Comparison of ENCODE assay signal across 20 cellular contexts in the genomic region with DNA sequence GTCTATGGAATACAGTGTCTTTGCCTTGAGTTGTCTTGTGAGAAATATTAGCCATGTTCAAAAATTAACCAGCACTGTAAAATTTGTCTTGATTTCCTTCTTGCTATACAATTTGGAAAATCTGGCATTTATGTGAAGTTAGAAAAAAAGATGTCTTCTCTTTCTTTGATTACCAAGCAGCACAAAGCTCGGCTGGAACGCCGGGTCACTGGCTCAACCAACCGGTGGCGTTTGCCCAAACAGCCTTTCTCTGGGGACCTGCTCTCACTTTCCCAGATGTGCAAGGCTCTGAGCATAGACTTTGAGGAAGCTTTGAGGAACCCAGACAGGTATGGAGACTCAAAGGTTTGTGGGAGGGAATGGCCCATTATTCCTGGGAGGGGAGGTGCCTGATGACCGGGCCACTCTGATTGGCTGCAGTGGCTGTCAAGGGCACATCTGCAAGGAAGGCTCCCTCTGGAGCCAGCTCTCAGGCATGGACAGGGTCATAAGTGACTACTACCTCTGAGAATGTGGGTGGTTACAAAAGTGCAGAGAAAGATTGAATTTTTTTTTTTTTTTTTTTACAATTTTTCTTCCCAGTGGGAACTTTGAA. TPM values are rescaled to one million over a fixed set of nuclear protein-coding genes. Genes with fewer than 3 reads are reported as not detected.
DNase-seq lines count a peak whose midpoint lies in the region; ATAC-seq and TF ChIP-seq lines count a peak whose summit lies in the region.
"Had no signal": no experiment of that assay in that cellular context is flagged by ENCODE, and none has a peak within 500 bp of the region (broad histone marks: within the 10 kb centered on the region; RNA-seq: fewer than 3 reads in every experiment).

No MANE protein-coding gene starts in this region.

- TF ChIP-seq CTCF in WTC11 (IDR thresholded peaks at IDR 0.05) (no peak), foreskin fibroblast (IDR thresholded peaks at IDR 0.05; ENCODE audit: low read depth, low read length) (no peak), upper lobe of right lung (IDR thresholded peaks at IDR 0.05) (no peak)

- no peaks in the 10 kb centered on the region for H3K36me3 ChIP-seq in upper lobe of right lung
- H3K36me3 ChIP-seq: lower lobe of right lung had no signal

- peak; percentile 80 for ATAC-seq in WTC11
- peak; percentile 14 for ATAC-seq in upper lobe of right lung
- no peak for ATAC-seq in HG03521 (IDR thresholded peaks at IDR 0.05; ENCODE audit: unreplicated experiment)
- ATAC-seq in GM21723 (IDR thresholded peaks at IDR 0.05; ENCODE audit: unreplicated experiment), result no peak
- ATAC-seq in HG03520 (IDR thresholded peaks at IDR 0.05; ENCODE audit: unreplicated experiment), result no peak
- ATAC-seq: activated T-cell treated with anti-CD3 and anti-CD28 coated beads, Interleukin-2, amount 50 U/mL, for 72 hours; effector memory CD8-positive, alpha-beta T cell; lower lobe of right lung had no signal

- H3K27ac Mint-ChIP-seq in WTC11, result no peak overlapping the region
- H3K27ac Mint-ChIP-seq: activated CD4-positive, alpha-beta T cell treated with anti-CD3 and anti-CD28 coated beads, Interleukin-2, amount 10 ng/mL, durations not matched to agents 7 days and 5 days; activated T-cell treated with anti-CD3 and anti-CD28 coated beads, Interleukin-2, amount 50 U/mL, for 72 hours; effector memory CD8-positive, alpha-beta T cell had no signal

- H3K27ac ChIP-seq in upper lobe of right lung, result no peak overlapping the region
- H3K27ac ChIP-seq: 22Rv1, lower lobe of right lung, skin epidermis had no signal

- H3K4me3 ChIP-seq in foreskin fibroblast (ENCODE audit: low read depth in 1 of 2, low read length in 2 of 2), result no peak overlapping the region
- no peak overlapping the region for H3K4me3 ChIP-seq in upper lobe of right lung
- H3K4me3 ChIP-seq: lower lobe of right lung, skin epidermis had no signal

- no peaks in the 10 kb centered on the region for H3K4me1 Mint-ChIP-seq in WTC11
- H3K4me1 Mint-ChIP-seq: activated CD4-positive, alpha-beta T cell treated with anti-CD3 and anti-CD28 coated beads, Interleukin-2, amount 10 ng/mL, durations not matched to agents 7 days and 5 days had no signal

- POLR2A ChIA-PET in WTC11 (lab: Charles Lee), result no interaction called here

- no peaks in the 10 kb centered on the region for H3K27me3 ChIP-seq in upper lobe of right lung

- peaks cover 6% of the 10 kb centered on the region for H3K9me3 Mint-ChIP-seq in WTC11
- H3K9me3 Mint-ChIP-seq: activated CD4-positive, alpha-beta T cell treated with anti-CD3 and anti-CD28 coated beads, Interleukin-2, amount 10 ng/mL, durations not matched to agents 7 days and 5 days; activated T-cell treated with anti-CD3 and anti-CD28 coated beads, Interleukin-2, amount 50 U/mL, for 72 hours; effector memory CD8-positive, alpha-beta T cell had no signal

- DNase-seq in DMS53 (lab: John Stamatoyannopoulos, UW) (peak; percentile 12), DMS53 treated with DMSO at 0.1 percent for 48 hours (lab: John Stamatoyannopoulos, UW; ENCODE audit: unreplicated experiment) (no peak), WTC11 (ENCODE audit: low spot score) (peak; percentile 32), foreskin fibroblast (peak; percentile 64 to 65), upper lobe of right lung (no peak)
- DNase-seq: activated CD4-positive, alpha-beta T cell treated with anti-CD3 and anti-CD28 coated beads, Interleukin-2, amount 10 ng/mL, durations not matched to agents 7 days and 5 days; activated T-cell treated with anti-CD3 and anti-CD28 coated beads, Interleukin-2, amount 50 U/mL, for 72 hours; aorta; effector memory CD8-positive, alpha-beta T cell; hypothalamus; lower lobe of right lung; NCI-H1048; NCI-H345; T-helper 2 cell had no signal

- CTCF ChIA-PET in WTC11 (lab: Charles Lee), result interaction anchor here (0.6 to 1.6 kb wide), 6 partner anchors 9 to 289 kb away, joined by 3 to 7 read pairs (median 4); no protein-coding TSS in a partner anchor

- H3K4me3 Mint-ChIP-seq in WTC11, result no peak overlapping the region
- H3K4me3 Mint-ChIP-seq: activated CD4-positive, alpha-beta T cell treated with anti-CD3 and anti-CD28 coated beads, Interleukin-2, amount 10 ng/mL, durations not matched to agents 7 days and 5 days; activated T-cell treated with anti-CD3 and anti-CD28 coated beads, Interleukin-2, amount 50 U/mL, for 72 hours; effector memory CD8-positive, alpha-beta T cell had no signal

- no peaks in the 10 kb centered on the region for H3K4me1 ChIP-seq in upper lobe of right lung
- H3K4me1 ChIP-seq: lower lobe of right lung had no signal

- no peaks in the 10 kb centered on the region for H3K27me3 Mint-ChIP-seq in WTC11 (ENCODE audit: low read depth)

- no peaks in the 10 kb centered on the region for H3K9me3 ChIP-seq in upper lobe of right lung
- H3K9me3 ChIP-seq: lower lobe of right lung had no signal

- H3K36me3 Mint-ChIP-seq in WTC11, result no peaks in the 10 kb centered on the region

- intact Hi-C loops in upper lobe of right lung (cut with DNase I), result no loop called here

TF ChIP-seq in WTC11, 78 proteins besides CTCF, POLR2A, EP300 and RAD21:
- no peak for TF ChIP-seq ZNF396 (CRISPR knock-in tag; IDR thresholded peaks at IDR 0.05; ENCODE audit: borderline replicate concordance)
- no peak for TF ChIP-seq ZNF671 (CRISPR knock-in tag; IDR thresholded peaks at IDR 0.05)
- TF ChIP-seq ZNF317 (CRISPR knock-in tag; IDR thresholded peaks at IDR 0.05; ENCODE audit: borderline replicate concordance, low read depth), result no peak
- TF ChIP-seq NR2C2 (CRISPR knock-in tag; IDR thresholded peaks at IDR 0.05), result no peak
- TF ChIP-seq, protein P1, sequence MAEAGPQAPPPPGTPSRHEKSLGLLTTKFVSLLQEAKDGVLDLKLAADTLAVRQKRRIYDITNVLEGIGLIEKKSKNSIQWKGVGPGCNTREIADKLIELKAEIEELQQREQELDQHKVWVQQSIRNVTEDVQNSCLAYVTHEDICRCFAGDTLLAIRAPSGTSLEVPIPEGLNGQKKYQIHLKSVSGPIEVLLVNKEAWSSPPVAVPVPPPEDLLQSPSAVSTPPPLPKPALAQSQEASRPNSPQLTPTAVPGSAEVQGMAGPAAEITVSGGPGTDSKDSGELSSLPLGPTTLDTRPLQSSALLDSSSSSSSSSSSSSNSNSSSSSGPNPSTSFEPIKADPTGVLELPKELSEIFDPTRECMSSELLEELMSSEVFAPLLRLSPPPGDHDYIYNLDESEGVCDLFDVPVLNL (CRISPR knock-in tag; IDR thresholded peaks at IDR 0.05; ENCODE audit: borderline replicate concordance, low read depth), result no peak
- TF ChIP-seq NFYB (CRISPR knock-in tag; conservative IDR thresholded peaks at IDR 0.05; ENCODE audit: low read depth), result peak; percentile 56; the same call in 1 of the 2 replicates

RNA-seq across cellular contexts. Expression of a gene that starts 5.6 kb away (rescaled TPM):
- total RNA-seq in WTC11 (2021) (not detected in 3 replicates), upper lobe of right lung (0.35 TPM)
- total RNA-seq: activated CD4-positive, alpha-beta T cell treated with anti-CD3 and anti-CD28 coated beads, Interleukin-2, amount 10 ng/mL, durations not matched to agents 7 days and 5 days; activated T-cell treated with anti-CD3 and anti-CD28 coated beads, Interleukin-2, amount 50 U/mL, for 72 hours; temporal lobe had no signal

Comparison
In these comparisons a context has a peak if more than half of its experiments do, and no peak if none do; other contexts are left out.
1. DNase-seq: peak in DMS53 (single experiment), WTC11 (single experiment) and foreskin fibroblast (2 of 2); none in DMS53 treated with DMSO at 0.1 percent for 48 hours (single experiment) and upper lobe of right lung (single experiment).
2. ATAC-seq: peak in WTC11 (single experiment) and upper lobe of right lung (single experiment); none in HG03521 (single experiment), GM21723 (single experiment) and HG03520 (single experiment).